16 cellular contexts compared by ENCODE assay signal in the genomic region with DNA sequence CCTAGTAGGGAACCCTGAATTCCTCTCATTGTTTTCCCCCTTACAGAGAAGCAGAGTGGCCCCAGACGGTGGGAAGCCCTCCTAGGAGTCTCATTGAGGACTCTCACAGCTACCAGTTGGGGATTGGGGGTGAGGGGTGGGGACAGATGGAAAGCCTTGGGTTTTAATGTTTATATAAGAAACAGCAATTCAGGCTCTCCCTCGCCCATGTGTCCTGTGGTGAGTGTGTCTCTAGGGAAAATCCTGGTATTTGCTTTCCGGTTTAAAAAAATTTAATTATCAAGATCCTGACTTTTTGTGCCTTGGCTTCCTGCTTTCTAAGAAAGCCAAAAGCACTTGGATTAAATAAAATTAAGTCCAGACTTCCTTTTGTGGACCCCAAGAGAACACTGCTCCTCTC.
A peak's percentile ranks its signal among the peaks of the same experiment; 100 is the strongest.
DNase-seq lines count a peak whose midpoint lies in the region; ATAC-seq and TF ChIP-seq lines count a peak whose summit lies in the region.
"Had no signal": no experiment of that assay in that cellular context is flagged by ENCODE, and none has a peak within 500 bp of the region (broad histone marks: within the 10 kb centered on the region; RNA-seq: fewer than 3 reads in every experiment).

No MANE protein-coding gene starts in this region.

- no peak overlapping the region for H3K4me2 ChIP-seq in mesendoderm (ENCODE audit: low read length)

- peak overlapping the region; percentile 7 for H2BK5ac ChIP-seq in mesendoderm (ENCODE audit: low read length)

- TF ChIP-seq CTCF in A673 (conservative IDR thresholded peaks at IDR 0.05; ENCODE audit: low read depth, low read length) (no peak), cardiac fibroblast (IDR thresholded peaks at IDR 0.05; ENCODE audit: low read depth, low read length) (no peak), omental fat pad (IDR thresholded peaks at IDR 0.05) (no peak)

- DNase-seq in A673 (ENCODE audit: low spot score) = peak; percentile 90
- peak; percentile 67 for DNase-seq in NCI-H69 (lab: John Stamatoyannopoulos, UW)
- DNase-seq in cardiac fibroblast (ENCODE audit: low read depth in 2 of 2) = peak; percentile 46 to 75
- no peak for DNase-seq in mesendoderm
- no peak for DNase-seq in NCI-H1694 (lab: John Stamatoyannopoulos, UW)
- no peak for DNase-seq in effector memory CD8-positive, alpha-beta T cell
- DNase-seq in omental fat pad (ENCODE audit: low spot score) = no peak
- DNase-seq: activated CD4-positive, alpha-beta T cell treated with anti-CD3 and anti-CD28 coated beads for 36 hours; activated CD8-positive, alpha-beta memory T cell treated with anti-CD3 and anti-CD28 coated beads, Interleukin-2, amount 50 U/mL, for 4 hours; activated gamma-delta T cell; KBM-7; NCI-H2171 treated with DMSO at 0.1 percent for 48 hours had no signal

- intact Hi-C loops in A673 (cut with micrococcal nuclease; ENCODE audit: unreplicated experiment) = loop anchor here (5.0 kb wide), 1 partner anchor 143 kb away; a partner anchor contains a TSS

- POLR2A ChIA-PET in A673 (lab: Charles Lee; ENCODE audit: low non-redundant PET) = no interaction called here

- H2BK15ac ChIP-seq in mesendoderm (replicated peaks; ENCODE audit: low read depth) = no peak overlapping the region

- peak overlapping the region; percentile 97 for H3K18ac ChIP-seq in mesendoderm (ENCODE audit: low read length)

- no peak overlapping the region for H3K23ac ChIP-seq in mesendoderm (ENCODE audit: low read length)

- peak overlapping the region; percentile 68 for H3K56ac ChIP-seq in mesendoderm (ENCODE audit: low read length)

- H3K9me3 Mint-ChIP-seq in effector memory CD8-positive, alpha-beta T cell = peaks cover 8 to 12% of the 10 kb centered on the region in 2 donors

- peak overlapping the region; percentile 7 for H4K8ac ChIP-seq in mesendoderm (ENCODE audit: low read depth, low read length)

- WGBS in mesendoderm (ENCODE audit: extremely low coverage, insufficient coverage, low lambda C conversion rate) = no CpG with 5 or more reads among the region's 3 CpGs

- peak overlapping the region; percentile 2 for H3K9ac ChIP-seq in mesendoderm (ENCODE audit: low read length)
- H3K9ac ChIP-seq: parathyroid adenoma had no signal

- H3K27me3 ChIP-seq in A673 (replicated peaks; ENCODE audit: insufficient read depth, low read depth, low read length, poor library complexity) = no peaks in the 10 kb centered on the region
- no peaks in the 10 kb centered on the region for H3K27me3 ChIP-seq in mesendoderm (ENCODE audit: insufficient read depth, low read length, poor library complexity)

- H3K27ac Mint-ChIP-seq in effector memory CD8-positive, alpha-beta T cell = no peak overlapping the region
- H3K27ac Mint-ChIP-seq: activated CD4-positive, alpha-beta T cell treated with anti-CD3 and anti-CD28 coated beads for 36 hours; dendritic cell treated with granulocyte-macrophage colony-stimulating factor and Interleukin-4, amounts not matched to agents 40 ng/mL and 50 ng/mL, for 4 days; stimulated activated effector memory CD8-positive, alpha-beta T cell treated with anti-CD3 and anti-CD28 coated beads, Interleukin-12 subunit alpha, Interleukin-12 subunit beta, amount 100 ng/mL, for 72 hours had no signal

- H3K4me3 ChIP-seq in A673 (ENCODE audit: low read depth, low read length, poor library complexity, severe bottlenecking) (no peak overlapping the region), cardiac fibroblast (replicated peaks in 1 of 2; ENCODE audit: low read depth in 2 of 2, low read length in 2 of 2) (no peak overlapping the region), mesendoderm (ENCODE audit: low read length) (no peak overlapping the region)

- no peaks in the 10 kb centered on the region for H3K36me3 Mint-ChIP-seq in effector memory CD8-positive, alpha-beta T cell (ENCODE audit: insufficient read depth)
- H3K36me3 Mint-ChIP-seq: stimulated activated effector memory CD8-positive, alpha-beta T cell treated with anti-CD3 and anti-CD28 coated beads, Interleukin-12 subunit alpha, Interleukin-12 subunit beta, amount 100 ng/mL, for 72 hours had no signal

- H3K4ac ChIP-seq in mesendoderm (ENCODE audit: low read depth, low read length) = peak overlapping the region; percentile 96

- H2BK120ac ChIP-seq in mesendoderm (ENCODE audit: low read depth, low read length) = peak overlapping the region; percentile 83

- H2AK5ac ChIP-seq in mesendoderm (ENCODE audit: low read length) = no peak overlapping the region

- no peak for ATAC-seq in HG03378 (IDR thresholded peaks at IDR 0.05; ENCODE audit: unreplicated experiment)
- no peak for ATAC-seq in effector memory CD8-positive, alpha-beta T cell (replicated peaks)
- no peak for ATAC-seq in omental fat pad (ENCODE audit: low FRiP score)
- ATAC-seq: activated CD4-positive, alpha-beta T cell treated with anti-CD3 and anti-CD28 coated beads for 36 hours; stimulated activated effector memory CD8-positive, alpha-beta T cell treated with anti-CD3 and anti-CD28 coated beads, Interleukin-12 subunit alpha, Interleukin-12 subunit beta, amount 100 ng/mL, for 72 hours had no signal

- H3K4me1 ChIP-seq in A673 (ENCODE audit: insufficient read depth, low read length, poor library complexity, severe bottlenecking) = peaks cover 32% of the 10 kb centered on the region
- H3K4me1 ChIP-seq in mesendoderm (ENCODE audit: control insufficient read depth, low read depth, low read length) = peaks cover 14% of the 10 kb centered on the region
- H3K4me1 ChIP-seq: parathyroid adenoma had no signal

- H3K9me3 ChIP-seq in A673 (ENCODE audit: low read depth, low read length, poor library complexity, severe bottlenecking) = no peaks in the 10 kb centered on the region

- H3K79me2 ChIP-seq in mesendoderm (ENCODE audit: control insufficient read depth, insufficient read depth, low read length) = no peaks in the 10 kb centered on the region
- H3K79me2 ChIP-seq: parathyroid adenoma had no signal

- peak overlapping the region; percentile 70 for H3K27ac ChIP-seq in A673 (ENCODE audit: low read depth, low read length, poor library complexity, severe bottlenecking)
- peak overlapping the region; percentile 55 for H3K27ac ChIP-seq in mesendoderm (ENCODE audit: low read depth, low read length)
- H3K27ac ChIP-seq: parathyroid adenoma had no signal

- no peaks in the 10 kb centered on the region for H3K79me1 ChIP-seq in mesendoderm (ENCODE audit: low read length)

- CTCF ChIA-PET in A673 (lab: Charles Lee) = interaction anchor here (0.6 kb wide), 1 partner anchor 317 kb away, joined by 4 read pairs; no protein-coding TSS in a partner anchor

- H3K4me3 Mint-ChIP-seq in effector memory CD8-positive, alpha-beta T cell = no peak overlapping the region
- H3K4me3 Mint-ChIP-seq: activated CD4-positive, alpha-beta T cell treated with anti-CD3 and anti-CD28 coated beads for 36 hours; dendritic cell treated with granulocyte-macrophage colony-stimulating factor and Interleukin-4, amounts not matched to agents 40 ng/mL and 50 ng/mL, for 4 days; stimulated activated effector memory CD8-positive, alpha-beta T cell treated with anti-CD3 and anti-CD28 coated beads, Interleukin-12 subunit alpha, Interleukin-12 subunit beta, amount 100 ng/mL, for 72 hours had no signal

- H4K5ac ChIP-seq in mesendoderm (ENCODE audit: low read length) = no peak overlapping the region

- BruUV-seq in A673 (replicated peaks; lab: Mats Ljungman, UMichigan) = no TSS peak

- no peaks in the 10 kb centered on the region for H3K4me1 Mint-ChIP-seq in effector memory CD8-positive, alpha-beta T cell (ENCODE audit: low read depth in 2 of 2)
- H3K4me1 Mint-ChIP-seq: activated CD4-positive, alpha-beta T cell treated with anti-CD3 and anti-CD28 coated beads for 36 hours; stimulated activated effector memory CD8-positive, alpha-beta T cell treated with anti-CD3 and anti-CD28 coated beads, Interleukin-12 subunit alpha, Interleukin-12 subunit beta, amount 100 ng/mL, for 72 hours had no signal

- H3K27me3 Mint-ChIP-seq in effector memory CD8-positive, alpha-beta T cell = peaks cover 25 to 75% of the 10 kb centered on the region in 2 donors

- H3K36me3 ChIP-seq in A673 (ENCODE audit: insufficient read depth, low read length, poor library complexity, severe bottlenecking) (no peaks in the 10 kb centered on the region), mesendoderm (ENCODE audit: control insufficient read depth, insufficient read depth, low read length) (no peaks in the 10 kb centered on the region)

Comparison
In these comparisons a context has a peak if more than half of its experiments do, and no peak if none do; other contexts are left out.
1. DNase-seq: peak in A673 (single experiment), NCI-H69 (single experiment) and cardiac fibroblast (2 of 2); none in mesendoderm (single experiment), NCI-H1694 (single experiment), effector memory CD8-positive, alpha-beta T cell (0 of 3) and omental fat pad (single experiment).